1 cellular context compared by ENCODE assay signal in the genomic region with DNA sequence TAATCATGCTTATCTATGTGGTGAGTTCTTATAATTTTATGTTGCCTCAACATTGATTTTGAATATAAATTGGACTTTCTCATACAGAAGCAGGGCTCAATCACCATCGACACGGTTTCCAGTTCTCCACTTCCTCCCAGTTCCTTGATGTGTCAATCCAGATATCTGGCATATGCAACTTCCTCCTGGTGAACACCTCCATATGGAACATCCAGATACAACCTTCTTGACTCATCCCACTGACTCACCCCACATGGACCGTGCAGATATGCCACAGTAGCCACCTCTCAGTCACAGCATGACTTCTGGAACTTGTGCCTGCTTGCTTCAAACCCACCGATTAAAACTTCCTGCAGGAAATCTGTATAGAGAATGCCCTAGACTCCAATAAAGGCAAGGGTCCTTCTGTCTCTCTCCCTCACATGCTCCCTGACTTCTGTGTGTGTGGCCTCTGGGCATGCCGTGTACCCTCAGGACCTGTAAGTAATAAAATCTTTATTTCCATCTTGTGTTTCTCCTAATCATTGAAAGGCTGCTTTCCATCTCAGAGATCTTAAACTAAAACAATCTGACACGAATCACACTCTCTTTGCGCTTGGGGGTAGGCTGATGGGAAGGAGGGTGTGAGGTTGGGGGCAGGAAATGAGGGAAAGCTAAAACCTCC.
TF ChIP-seq lines count a peak whose summit lies in the region.

No MANE protein-coding gene starts in this region.

TF ChIP-seq in K562, 482 proteins besides CTCF, POLR2A, EP300 and RAD21 (continued from another document and continues in another):
- no peak for TF ChIP-seq ZBTB40 (IDR thresholded peaks at IDR 0.05)
- no peak for TF ChIP-seq ZBTB40 (CRISPR knock-in tag; IDR thresholded peaks at IDR 0.05)
- no peak for TF ChIP-seq YY1 (IDR thresholded peaks at IDR 0.05; ENCODE audit: borderline replicate concordance in 1 of 3, control insufficient read depth in 1 of 3, extremely low read depth in 1 of 3, insufficient read depth in 3 of 3, insufficient read length in 1 of 3, insufficient replicate concordance in 2 of 3, low read depth in 1 of 3, low read length in 2 of 3)
- TF ChIP-seq E2F8 (IDR thresholded peaks at IDR 0.05; ENCODE audit: low read depth, partially characterized antibody): no peak
- TF ChIP-seq BACH1 (tag; IDR thresholded peaks at IDR 0.05): no peak
- peak; percentile 77; the same call in 1 of the 2 replicates for TF ChIP-seq PYGO2 (tag; IDR thresholded peaks at IDR 0.05)
- no peak for TF ChIP-seq ARHGAP35 (IDR thresholded peaks at IDR 0.05; ENCODE audit: partially characterized antibody)
- peak; percentile 70 for TF ChIP-seq MYC (IDR thresholded peaks at IDR 0.05; ENCODE audit: low read depth, low read length)
- no peak for TF ChIP-seq MYC (CRISPR knock-in tag; IDR thresholded peaks at IDR 0.05; ENCODE audit: borderline replicate concordance, low read depth)
- TF ChIP-seq, protein P1, sequence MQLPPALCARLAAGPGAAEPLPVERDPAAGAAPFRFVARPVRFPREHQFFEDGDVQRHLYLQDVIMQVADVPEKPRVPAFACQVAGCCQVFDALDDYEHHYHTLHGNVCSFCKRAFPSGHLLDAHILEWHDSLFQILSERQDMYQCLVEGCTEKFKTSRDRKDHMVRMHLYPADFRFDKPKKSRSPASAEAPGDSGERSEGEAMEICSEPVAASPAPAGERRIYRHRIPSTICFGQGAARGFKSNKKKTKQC (CRISPR knock-in tag; IDR thresholded peaks at IDR 0.05): no peak
- TF ChIP-seq POU5F1 (IDR thresholded peaks at IDR 0.05; ENCODE audit: borderline replicate concordance, low read depth, low read length, partially characterized antibody): no peak
- no peak for TF ChIP-seq GTF3C2 (IDR thresholded peaks at IDR 0.05; ENCODE audit: borderline replicate concordance, extremely low read depth, insufficient read length)
- 0 out of 2 replicates have a peak, but pooled peaks have one; percentile 49 for TF ChIP-seq ADNP (tag; IDR thresholded peaks at IDR 0.05)
- TF ChIP-seq ZNF699 (CRISPR knock-in tag; IDR thresholded peaks at IDR 0.05; ENCODE audit: insufficient replicate concordance): no peak
- TF ChIP-seq, protein P2, sequence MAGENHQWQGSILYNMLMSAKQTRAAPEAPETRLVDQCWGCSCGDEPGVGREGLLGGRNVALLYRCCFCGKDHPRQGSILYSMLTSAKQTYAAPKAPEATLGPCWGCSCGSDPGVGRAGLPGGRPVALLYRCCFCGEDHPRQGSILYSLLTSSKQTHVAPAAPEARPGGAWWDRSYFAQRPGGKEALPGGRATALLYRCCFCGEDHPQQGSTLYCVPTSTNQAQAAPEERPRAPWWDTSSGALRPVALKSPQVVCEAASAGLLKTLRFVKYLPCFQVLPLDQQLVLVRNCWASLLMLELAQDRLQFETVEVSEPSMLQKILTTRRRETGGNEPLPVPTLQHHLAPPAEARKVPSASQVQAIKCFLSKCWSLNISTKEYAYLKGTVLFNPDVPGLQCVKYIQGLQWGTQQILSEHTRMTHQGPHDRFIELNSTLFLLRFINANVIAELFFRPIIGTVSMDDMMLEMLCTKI (IDR thresholded peaks at IDR 0.05; ENCODE audit: partially characterized antibody): no peak
- TF ChIP-seq SAFB2 (IDR thresholded peaks at IDR 0.05; ENCODE audit: borderline replicate concordance, low read depth, low read length, severe bottlenecking): no peak
- TF ChIP-seq PBX2 (CRISPR knock-in tag; IDR thresholded peaks at IDR 0.05; ENCODE audit: low read depth): no peak
- peak; percentile 55; the same call in 1 of the 2 replicates for TF ChIP-seq PBX2 (tag; conservative IDR thresholded peaks at IDR 0.05; ENCODE audit: low read depth)
- no peak for TF ChIP-seq ZBTB5 (IDR thresholded peaks at IDR 0.05)
- TF ChIP-seq ZNF444 (CRISPR knock-in tag; IDR thresholded peaks at IDR 0.05): no peak
- TF ChIP-seq DEAF1 (CRISPR knock-in tag; IDR thresholded peaks at IDR 0.05): no peak
- peak; percentile 90 for TF ChIP-seq ZNF589 (CRISPR knock-in tag; IDR thresholded peaks at IDR 0.05; ENCODE audit: low read depth)
- no peak for TF ChIP-seq BDP1 (IDR thresholded peaks at IDR 0.05; ENCODE audit: insufficient read depth, insufficient read length)
